21 cellular contexts compared by ENCODE assay signal in the genomic region with DNA sequence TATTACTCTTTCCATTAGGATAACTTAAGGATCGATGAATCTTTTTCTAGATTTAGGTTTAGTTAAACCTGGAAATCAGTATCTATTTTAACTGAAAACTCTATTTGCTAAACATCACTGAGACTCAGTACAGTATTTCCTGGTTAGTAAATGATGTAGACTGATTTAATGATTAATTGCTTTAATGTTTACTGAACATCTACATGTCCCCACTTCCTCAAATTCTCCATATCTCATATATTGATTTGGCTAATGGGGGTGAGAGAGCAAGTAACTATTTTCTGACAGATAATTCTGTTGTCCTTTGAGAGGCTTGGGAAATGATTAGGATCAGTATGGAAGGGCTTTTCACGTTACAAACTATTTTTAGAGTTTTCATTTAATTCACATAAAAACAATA. TPM values are rescaled to one million over a fixed set of nuclear protein-coding genes. Genes with fewer than 3 reads are reported as not detected.
DNase-seq lines count a peak whose midpoint lies in the region; ATAC-seq, FAIRE-seq and TF ChIP-seq lines count a peak whose summit lies in the region.
"Had no signal": no experiment of that assay in that cellular context is flagged by ENCODE, and none has a peak within 500 bp of the region (broad histone marks: within the 10 kb centered on the region; RNA-seq: fewer than 3 reads in every experiment).

No MANE protein-coding gene starts in this region.

- peak; percentile 39 for ATAC-seq in GM18858 (IDR thresholded peaks at IDR 0.05; ENCODE audit: unreplicated experiment)
- peak; percentile 77 for ATAC-seq in GM21619 (IDR thresholded peaks at IDR 0.05; ENCODE audit: unreplicated experiment)
- ATAC-seq in HG03354 (IDR thresholded peaks at IDR 0.05; ENCODE audit: poor library complexity, severe bottlenecking, unreplicated experiment) = peak; percentile 94
- ATAC-seq in activated CD4-positive, alpha-beta T cell treated with anti-CD3 and anti-CD28 coated beads for 36 hours = no peak
- ATAC-seq: effector memory CD8-positive, alpha-beta T cell; stimulated activated naive CD8-positive, alpha-beta T cell treated with anti-CD3 and anti-CD28 coated beads, Interleukin-15, amount 100 ng/mL, for 72 hours; upper lobe of right lung had no signal

- peak; percentile 35 for FAIRE-seq in kidney (lab: Jason Lieb, UNC)

- intact Hi-C loops in kidney (cut with DNase I) = loop anchor here (10.0 kb wide), 1 partner anchor 449 kb away; no protein-coding TSS in a partner anchor
- intact Hi-C loops in activated CD4-positive, alpha-beta T cell treated with anti-CD3 and anti-CD28 coated beads for 36 hours (cut with DNase I, micrococcal nuclease) = loop anchor here (10.0 kb wide), 2 partner anchors 109 to 809 kb away; no protein-coding TSS in a partner anchor

- H3K9me3 Mint-ChIP-seq in activated CD4-positive, alpha-beta T cell treated with anti-CD3 and anti-CD28 coated beads for 36 hours (ENCODE audit: low read depth) = no peaks in the 10 kb centered on the region
- H3K9me3 Mint-ChIP-seq in activated T-cell treated with anti-CD3 and anti-CD28 coated beads, Interleukin-2, amount 50 U/mL, for 24 hours = no peaks in the 10 kb centered on the region
- H3K9me3 Mint-ChIP-seq: activated CD4-positive, alpha-beta memory T cell treated with anti-CD3 and anti-CD28 coated beads for 36 hours; activated naive CD4-positive, alpha-beta T cell treated with anti-CD3 and anti-CD28 coated beads, Interleukin-2, amount 10 ng/mL, durations not matched to agents 7 days and 5 days; CD4-positive, alpha-beta memory T cell; effector memory CD8-positive, alpha-beta T cell; stimulated activated naive CD8-positive, alpha-beta T cell treated with anti-CD3 and anti-CD28 coated beads, Interleukin-15, amount 100 ng/mL, for 72 hours had no signal

- H3K4me1 ChIP-seq in kidney (ENCODE audit: control insufficient read depth in 1 of 2, insufficient read depth in 1 of 2, low read depth in 1 of 2, low read length in 2 of 2) = no peaks in the 10 kb centered on the region
- H3K4me1 ChIP-seq: HAP-1, upper lobe of right lung had no signal

- H3K27me3 Mint-ChIP-seq in activated CD4-positive, alpha-beta T cell treated with anti-CD3 and anti-CD28 coated beads for 36 hours = no peaks in the 10 kb centered on the region
- H3K27me3 Mint-ChIP-seq in activated T-cell treated with anti-CD3 and anti-CD28 coated beads, Interleukin-2, amount 50 U/mL, for 24 hours = no peaks in the 10 kb centered on the region
- H3K27me3 Mint-ChIP-seq: activated CD4-positive, alpha-beta memory T cell treated with anti-CD3 and anti-CD28 coated beads for 36 hours; activated naive CD4-positive, alpha-beta T cell treated with anti-CD3 and anti-CD28 coated beads, Interleukin-2, amount 10 ng/mL, durations not matched to agents 7 days and 5 days; CD4-positive, alpha-beta memory T cell; effector memory CD8-positive, alpha-beta T cell; stimulated activated naive CD8-positive, alpha-beta T cell treated with anti-CD3 and anti-CD28 coated beads, Interleukin-15, amount 100 ng/mL, for 72 hours had no signal

- no peaks in the 10 kb centered on the region for H3K9me3 ChIP-seq in kidney (ENCODE audit: control insufficient read depth in 1 of 2, low read length in 2 of 2)
- H3K9me3 ChIP-seq: HAP-1, upper lobe of right lung had no signal

- no peaks in the 10 kb centered on the region for H3K36me3 ChIP-seq in kidney (ENCODE audit: control insufficient read depth in 1 of 2, insufficient read depth in 2 of 2, low read length in 2 of 2)
- H3K36me3 ChIP-seq: HAP-1 had no signal

- CTCF ChIA-PET in activated CD4-positive, alpha-beta T cell treated with anti-CD3 and anti-CD28 coated beads for 36 hours (lab: Charles Lee) = no interaction called here

- no peak overlapping the region for H3K4me3 ChIP-seq in kidney (ENCODE audit: low read length in 2 of 2)
- H3K4me3 ChIP-seq: HAP-1, upper lobe of right lung had no signal

- H3K9ac ChIP-seq in kidney (ENCODE audit: low read length in 2 of 2) = no peak overlapping the region

- peaks cover 18% of the 10 kb centered on the region for H3K4me1 Mint-ChIP-seq in activated CD4-positive, alpha-beta T cell treated with anti-CD3 and anti-CD28 coated beads for 36 hours
- H3K4me1 Mint-ChIP-seq in activated T-cell treated with anti-CD3 and anti-CD28 coated beads, Interleukin-2, amount 50 U/mL, for 24 hours (ENCODE audit: low read depth) = peaks cover 25% of the 10 kb centered on the region

- H3K4me3 Mint-ChIP-seq in activated CD4-positive, alpha-beta T cell treated with anti-CD3 and anti-CD28 coated beads for 36 hours = no peak overlapping the region
- no peak overlapping the region for H3K4me3 Mint-ChIP-seq in activated T-cell treated with anti-CD3 and anti-CD28 coated beads, Interleukin-2, amount 50 U/mL, for 24 hours
- H3K4me3 Mint-ChIP-seq: activated CD4-positive, alpha-beta memory T cell treated with anti-CD3 and anti-CD28 coated beads for 36 hours; activated naive CD4-positive, alpha-beta T cell treated with anti-CD3 and anti-CD28 coated beads, Interleukin-2, amount 10 ng/mL, durations not matched to agents 7 days and 5 days; CD4-positive, alpha-beta memory T cell; effector memory CD8-positive, alpha-beta T cell; stimulated activated naive CD8-positive, alpha-beta T cell treated with anti-CD3 and anti-CD28 coated beads, Interleukin-15, amount 100 ng/mL, for 72 hours had no signal

- DNase-seq in kidney (no peak), cerebellar nuclear complex (lab: John Stamatoyannopoulos, UW) (no peak), NCI-H1694 treated with DMSO at 0.1 percent for 48 hours (lab: John Stamatoyannopoulos, UW) (no peak)
- no peak for DNase-seq in activated CD4-positive, alpha-beta T cell treated with anti-CD3 and anti-CD28 coated beads for 36 hours
- DNase-seq in activated T-cell treated with anti-CD3 and anti-CD28 coated beads, Interleukin-2, amount 50 U/mL, for 24 hours = no peak
- DNase-seq: activated CD4-positive, alpha-beta memory T cell treated with anti-CD3 and anti-CD28 coated beads for 36 hours; activated naive CD4-positive, alpha-beta T cell treated with anti-CD3 and anti-CD28 coated beads, Interleukin-2, amount 10 ng/mL, durations not matched to agents 7 days and 5 days; aorta; CD4-positive, alpha-beta memory T cell; effector memory CD8-positive, alpha-beta T cell; KBM-7; NCI-H2029; NCI-H510A treated with DMSO at 0.1 percent for 48 hours; Right ventricle myocardium superior; stimulated activated CD4-positive, alpha-beta T cell treated with anti-CD3 and anti-CD28 coated beads, Interleukin-1b, Interleukin-23, amount 100 ng/mL, for 48 hours; stimulated activated naive CD8-positive, alpha-beta T cell treated with anti-CD3 and anti-CD28 coated beads, Interleukin-15, amount 100 ng/mL, for 72 hours; upper lobe of right lung had no signal

- no peak overlapping the region for H3K27ac ChIP-seq in kidney (ENCODE audit: low read depth in 2 of 2, low read length in 2 of 2)
- H3K27ac ChIP-seq: upper lobe of right lung had no signal

- TF ChIP-seq CTCF in kidney (IDR thresholded peaks at IDR 0.05; ENCODE audit: borderline replicate concordance, extremely low read depth, insufficient read depth) = no peak

- POLR2A ChIA-PET in activated CD4-positive, alpha-beta T cell treated with anti-CD3 and anti-CD28 coated beads for 36 hours (lab: Charles Lee) = no interaction called here

- peaks cover 18% of the 10 kb centered on the region for H3K36me3 Mint-ChIP-seq in activated CD4-positive, alpha-beta T cell treated with anti-CD3 and anti-CD28 coated beads for 36 hours (ENCODE audit: low read depth)
- peaks cover 46% of the 10 kb centered on the region for H3K36me3 Mint-ChIP-seq in activated T-cell treated with anti-CD3 and anti-CD28 coated beads, Interleukin-2, amount 50 U/mL, for 24 hours (ENCODE audit: low read depth)

- no peak overlapping the region for H3K27ac Mint-ChIP-seq in activated CD4-positive, alpha-beta T cell treated with anti-CD3 and anti-CD28 coated beads for 36 hours
- H3K27ac Mint-ChIP-seq in activated T-cell treated with anti-CD3 and anti-CD28 coated beads, Interleukin-2, amount 50 U/mL, for 24 hours = no peak overlapping the region
- H3K27ac Mint-ChIP-seq: activated CD4-positive, alpha-beta memory T cell treated with anti-CD3 and anti-CD28 coated beads for 36 hours; activated naive CD4-positive, alpha-beta T cell treated with anti-CD3 and anti-CD28 coated beads, Interleukin-2, amount 10 ng/mL, durations not matched to agents 7 days and 5 days; effector memory CD8-positive, alpha-beta T cell had no signal

RNA-seq across cellular contexts. Expression of a gene that starts 10.3 kb away (rescaled TPM):
- total RNA-seq in kidney = 17.8 TPM
- 49.2 TPM for polyA plus RNA-seq in kidney (ENCODE audit: insufficient read depth, low read depth, low replicate concordance)
- 1 to 10 TPM; 7.4 to 9.5 TPM for total RNA-seq in activated CD4-positive, alpha-beta T cell treated with anti-CD3 and anti-CD28 coated beads for 36 hours

RNA-seq across cellular contexts. Expression of a gene that starts 11.4 kb away (rescaled TPM):
- total RNA-seq in kidney = 7.6 TPM
- 2.6 TPM for polyA plus RNA-seq in kidney (ENCODE audit: insufficient read depth, low read depth, low replicate concordance)
- total RNA-seq in activated CD4-positive, alpha-beta T cell treated with anti-CD3 and anti-CD28 coated beads for 36 hours = 1 to 10 TPM; 7.4 to 7.8 TPM
